Comparison of ENCODE assay signal across 10 cellular contexts in the genomic region with DNA sequence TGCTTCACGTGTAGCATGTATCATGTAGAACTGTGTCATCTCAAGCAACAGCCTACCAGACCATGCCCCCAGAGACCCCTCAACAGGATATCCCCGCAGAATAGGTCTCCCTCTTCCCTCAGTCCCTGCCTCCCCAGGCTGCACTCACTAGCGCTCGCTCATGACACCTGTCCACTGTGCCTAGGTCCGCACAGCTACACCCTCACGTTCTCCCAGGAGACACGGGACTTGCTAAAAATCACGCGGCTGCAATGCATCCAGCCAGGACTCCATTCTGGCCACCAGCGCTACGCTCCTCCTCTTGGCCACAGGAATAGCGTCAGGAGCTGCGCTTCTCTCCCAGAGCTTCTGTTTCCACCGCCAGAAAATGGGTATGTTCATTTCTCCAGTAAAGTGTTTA. TPM values are rescaled to one million over a fixed set of nuclear protein-coding genes. Genes with fewer than 3 reads are reported as not detected.
DNase-seq lines count a peak whose midpoint lies in the region; ATAC-seq and TF ChIP-seq lines count a peak whose summit lies in the region.
"Had no signal": no experiment of that assay in that cellular context is flagged by ENCODE, and none has a peak within 500 bp of the region (broad histone marks: within the 10 kb centered on the region; RNA-seq: fewer than 3 reads in every experiment).

No MANE protein-coding gene starts in this region.

- no peaks in the 10 kb centered on the region for H3K36me3 ChIP-seq in heart left ventricle
- no peaks in the 10 kb centered on the region for H3K36me3 ChIP-seq in uterus
- H3K36me3 ChIP-seq: adrenal gland had no signal

- H3K27me3 Mint-ChIP-seq in naive B cell: peaks cover 27 to 36% (median 32%) of the 10 kb centered on the region in 3 donors

- peaks cover 0 to 10% of the 10 kb centered on the region in 2 donors for H3K36me3 Mint-ChIP-seq in naive B cell

- H3K27me3 ChIP-seq in heart left ventricle: peaks cover 0 to 16% (median 0%) of the 10 kb centered on the region in 9 donors
- no peaks in the 10 kb centered on the region for H3K27me3 ChIP-seq in uterus
- H3K27me3 ChIP-seq: adrenal gland had no signal

- H3K4me1 ChIP-seq in heart left ventricle: peaks cover 0 to 73% (median 36%) of the 10 kb centered on the region in 12 donors
- H3K4me1 ChIP-seq in uterus: peaks cover 10 to 16% of the 10 kb centered on the region in 2 donors
- H3K4me1 ChIP-seq: adrenal gland had no signal

- 80 to 95% (median 86%) methylated on average over 14 of the region's 14 CpGs for whole genome bisulfite sequencing in heart left ventricle, 4 donors

- H3K27ac Mint-ChIP-seq in naive B cell: peak overlapping the region in 1 of 6 donors; percentile 77
- H3K27ac Mint-ChIP-seq: activated CD8-positive, alpha-beta T cell treated with anti-CD3 and anti-CD28 coated beads, Interleukin-2, amount 10 ng/mL, durations not matched to agents 7 days and 5 days had no signal

- TF ChIP-seq POLR2A in heart left ventricle (IDR thresholded peaks at IDR 0.05) (no peak), uterus (IDR thresholded peaks at IDR 0.05) (no peak)

- peak overlapping the region in 7 of 8 donors; percentile 37 to 93 (median 87) for H3K4me3 Mint-ChIP-seq in naive B cell

- ATAC-seq in heart left ventricle: no peak
- ATAC-seq in Right ventricle myocardium superior (ENCODE audit: poor library complexity): no peak
- no peak for ATAC-seq in naive B cell (ENCODE audit: low read depth in 2 of 2)
- ATAC-seq: activated CD8-positive, alpha-beta T cell treated with anti-CD3 and anti-CD28 coated beads, Interleukin-2, amount 10 ng/mL, durations not matched to agents 7 days and 5 days had no signal

- TF ChIP-seq CTCF in heart left ventricle (IDR thresholded peaks at IDR 0.05) (no peak), uterus (IDR thresholded peaks at IDR 0.05) (no peak)

- no peak for DNase-seq in heart left ventricle
- DNase-seq in Right ventricle myocardium superior: no peak
- DNase-seq in ecto neural progenitor cell (ENCODE audit: low spot score): peak; percentile 41
- no peak for DNase-seq in naive B cell
- no peak for DNase-seq in uterus
- DNase-seq in stimulated activated CD4-positive, alpha-beta T cell treated with anti-CD3 and anti-CD28 coated beads, Interleukin-4, amount 100 ng/mL, for 1 hour: no peak
- no peak for DNase-seq in NCI-H1105 (lab: John Stamatoyannopoulos, UW)
- DNase-seq in AG08395 (ENCODE audit: low spot score): no peak

- H3K4me3 ChIP-seq in heart left ventricle: peak overlapping the region in 6 of 12 donors; percentile 61 to 96 (median 80)
- H3K4me3 ChIP-seq in uterus: no peak overlapping the region

- intact Hi-C loops in heart left ventricle (cut with DNase I): loop anchor here in 8 of 10 donors (2.0 to 10.0 kb wide), 9 partner anchors 33 to 187 kb away; no protein-coding TSS in a partner anchor
- intact Hi-C loops in Right ventricle myocardium superior (cut with DNase I): loop anchor here (10.0 kb wide), 1 partner anchor 67 kb away; no protein-coding TSS in a partner anchor
- intact Hi-C loops in uterus (cut with DNase I; ENCODE audit: low total_unique reads): loop anchor here (10.0 kb wide), 3 partner anchors 67 to 147 kb away; no protein-coding TSS in a partner anchor

- H3K9me3 ChIP-seq in heart left ventricle (no peaks in the 10 kb centered on the region), uterus (no peaks in the 10 kb centered on the region)
- H3K9me3 ChIP-seq: adrenal gland had no signal

- peaks cover 15 to 28% (median 18%) of the 10 kb centered on the region in 3 donors for H3K4me1 Mint-ChIP-seq in naive B cell

- peaks cover 0 to 2% (median 0%) of the 10 kb centered on the region in 7 donors for H3K9me3 Mint-ChIP-seq in naive B cell

- H3K27ac ChIP-seq in heart left ventricle (peak overlapping the region in 11 of 12 donors; percentile 88 to 98 (median 92)), uterus (peak overlapping the region; percentile 98 to 99)

RNA-seq across cellular contexts. Expression of a gene that starts 2.5 kb away (rescaled TPM):
- total RNA-seq in heart left ventricle (10 to 100 TPM; 13.9 to 83.7 (median 28.3) TPM), Right ventricle myocardium superior (15.6 TPM), uterus (100 to 1,000 TPM in 1 of 4 donors, 10 to 100 TPM in 3; 26.6 to 254 (median 59.8) TPM)
- polyA plus RNA-seq in heart left ventricle (10 to 100 TPM in 1 of 2 donors, 1 to 10 TPM in 1; 5.9 to 28.2 TPM), naive B cell (ENCODE audit: low read depth in 6 of 6) (1 to 10 TPM in 2 of 6 donors, not detected in 4; 1.3 TPM)
